ENCODE assay signal across 12 cellular contexts in genomic region chr18:29164993-29165599, GRCh38.
DNase-seq lines count a peak whose midpoint lies in the region; ATAC-seq and TF ChIP-seq lines count a peak whose summit lies in the region.
"Had no signal": no experiment of that assay in that cellular context is flagged by ENCODE, and none has a peak within 500 bp of the region (broad histone marks: within the 10 kb centered on the region; RNA-seq: fewer than 3 reads in every experiment).

No MANE protein-coding gene starts in this region.

- no peak for TF ChIP-seq CTCF in coronary artery (IDR thresholded peaks at IDR 0.05)

- peak overlapping the region; percentile 17 for H2AFZ ChIP-seq in ACC112 (ENCODE audit: low read length, unreplicated experiment)

- H3K9me3 ChIP-seq in HUES48 (ENCODE audit: control insufficient read depth, insufficient read depth, low read length) (no peaks in the 10 kb centered on the region), mesodermal cell (ENCODE audit: control insufficient read depth, low read length) (no peaks in the 10 kb centered on the region)
- H3K9me3 ChIP-seq: HAP-1, neutrophil had no signal

- H3K4me1 ChIP-seq in ACC112 (ENCODE audit: control insufficient read depth, insufficient read depth, low read length, unreplicated experiment), result peaks cover 53% of the 10 kb centered on the region
- peaks cover 23% of the 10 kb centered on the region for H3K4me1 ChIP-seq in HUES48 (ENCODE audit: control insufficient read depth, insufficient read depth, low read length)
- H3K4me1 ChIP-seq in mesodermal cell (ENCODE audit: control insufficient read depth, insufficient read depth, low read length, poor library complexity, severe bottlenecking), result peaks cover 22% of the 10 kb centered on the region

- H3K4me3 ChIP-seq in ACC112 (ENCODE audit: low read depth, low read length) (peak overlapping the region; percentile 49; the same call in 1 of the 2 replicates), HUES48 (ENCODE audit: low read depth, low read length) (no peak overlapping the region), coronary artery (no peak overlapping the region), mesodermal cell (ENCODE audit: extremely low read depth, insufficient read depth, low read length, poor library complexity, severe bottlenecking) (no peak overlapping the region)
- H3K4me3 ChIP-seq: HAP-1 had no signal

- no peak for DNase-seq in coronary artery (ENCODE audit: low spot score)
- no peak for DNase-seq in stimulated activated CD4-positive, alpha-beta T cell treated with anti-CD3 and anti-CD28 coated beads, Interleukin-4, amount 100 ng/mL, for 4 hours
- DNase-seq: CD8-positive, alpha-beta memory T cell; NCI-H345 had no signal

- 50 to 57% methylated on average over 1 of the region's 3 CpGs for WGBS in mesodermal cell (ENCODE audit: insufficient coverage in 2 of 2), 2 experiments

- no peak overlapping the region; the same call in 1 of the 2 replicates for H3K9ac ChIP-seq in HUES48 (ENCODE audit: low read depth, low read length)

- H3K36me3 ChIP-seq in ACC112 (ENCODE audit: insufficient read depth, low read length) (no peaks in the 10 kb centered on the region), HUES48 (ENCODE audit: control insufficient read depth, insufficient read depth, low read length) (no peaks in the 10 kb centered on the region), mesodermal cell (ENCODE audit: control insufficient read depth, insufficient read depth, low read length) (no peaks in the 10 kb centered on the region)
- H3K36me3 ChIP-seq: HAP-1, neutrophil had no signal

- H3K27me3 ChIP-seq in ACC112 (ENCODE audit: insufficient read depth, low read length) (no peaks in the 10 kb centered on the region), HUES48 (ENCODE audit: control insufficient read depth, insufficient read depth, low read length) (no peaks in the 10 kb centered on the region)
- H3K27me3 ChIP-seq: neutrophil had no signal

- ATAC-seq in GM18520 (IDR thresholded peaks at IDR 0.05; ENCODE audit: unreplicated experiment) (no peak), GM21717 (IDR thresholded peaks at IDR 0.05; ENCODE audit: unreplicated experiment) (no peak), GM18909 (IDR thresholded peaks at IDR 0.05; ENCODE audit: poor library complexity, unreplicated experiment) (no peak)

- H3K27ac ChIP-seq in ACC112 (ENCODE audit: low read depth, low read length) (peak overlapping the region; percentile 100), HUES48 (ENCODE audit: low read depth, low read length) (peak overlapping the region; percentile 40), coronary artery (peak overlapping the region; percentile 39 to 62), mesodermal cell (ENCODE audit: low read depth, low read length, severe bottlenecking) (peak overlapping the region; percentile 88)
- H3K27ac ChIP-seq: neutrophil had no signal

- H3K79me2 ChIP-seq in ACC112 (ENCODE audit: control insufficient read depth, insufficient read depth, low read length, unreplicated experiment), result no peaks in the 10 kb centered on the region

Comparison
In these comparisons a context has a peak if more than half of its experiments do, and no peak if none do; other contexts are left out.
1. H3K27ac ChIP-seq: peak in every context shown above with its lines; median percentile 100 in ACC112; 88 in mesodermal cell; 50 in coronary artery; 40 in HUES48.